ENCODE assay signal across 1 cellular context in the genomic region with DNA sequence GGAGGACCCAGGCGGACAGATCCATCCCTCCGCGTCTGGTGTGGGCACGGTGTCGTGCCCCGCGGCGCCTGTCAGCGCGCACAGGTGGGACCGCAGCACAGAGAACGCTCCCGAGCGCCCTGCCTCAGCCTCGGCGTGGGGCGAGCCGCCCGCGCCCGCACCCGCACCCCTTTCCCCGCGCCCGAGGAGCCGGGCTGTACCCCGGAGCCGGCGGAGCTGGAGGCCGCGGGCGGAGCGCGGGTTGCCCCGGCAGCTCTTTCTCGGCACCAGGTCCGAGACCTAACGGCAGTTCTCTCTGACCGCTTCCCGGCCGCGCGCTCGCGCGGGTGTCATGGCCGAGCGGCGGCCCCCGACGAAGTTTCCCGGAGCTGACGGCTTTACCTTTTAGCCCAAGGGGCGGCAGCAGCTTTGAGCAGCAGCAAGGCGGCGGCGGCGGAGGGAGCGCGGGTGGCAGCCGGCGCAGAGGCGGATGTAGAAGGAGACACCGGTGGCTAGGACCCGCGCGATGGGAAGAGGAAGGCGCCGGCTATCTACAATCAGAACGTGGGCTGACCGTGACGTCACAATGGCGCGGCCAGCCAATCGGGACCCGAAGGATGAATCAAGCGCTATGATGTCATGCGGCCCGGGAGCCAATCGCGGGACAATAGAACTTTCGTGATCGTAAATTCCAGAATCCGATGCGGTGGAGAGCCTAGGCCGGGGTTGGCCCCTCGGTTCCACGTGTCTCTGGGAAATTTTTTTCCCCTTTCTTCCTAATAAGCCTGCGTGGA.
TF ChIP-seq lines count a peak whose summit lies in the region.

A gene with protein sequence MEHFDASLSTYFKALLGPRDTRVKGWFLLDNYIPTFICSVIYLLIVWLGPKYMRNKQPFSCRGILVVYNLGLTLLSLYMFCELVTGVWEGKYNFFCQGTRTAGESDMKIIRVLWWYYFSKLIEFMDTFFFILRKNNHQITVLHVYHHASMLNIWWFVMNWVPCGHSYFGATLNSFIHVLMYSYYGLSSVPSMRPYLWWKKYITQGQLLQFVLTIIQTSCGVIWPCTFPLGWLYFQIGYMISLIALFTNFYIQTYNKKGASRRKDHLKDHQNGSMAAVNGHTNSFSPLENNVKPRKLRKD (minus strand): TSS at position 515 of the 773 bp plus-strand sequence. CDS start 53,251 bp downstream, outside the sequence.

TF ChIP-seq in HepG2, 621 proteins besides CTCF, POLR2A, EP300 and RAD21 (continued from another document and continues in another):
- TF ChIP-seq, protein P1, sequence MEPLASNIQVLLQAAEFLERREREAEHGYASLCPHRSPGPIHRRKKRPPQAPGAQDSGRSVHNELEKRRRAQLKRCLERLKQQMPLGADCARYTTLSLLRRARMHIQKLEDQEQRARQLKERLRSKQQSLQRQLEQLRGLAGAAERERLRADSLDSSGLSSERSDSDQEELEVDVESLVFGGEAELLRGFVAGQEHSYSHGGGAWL (CRISPR knock-in tag; IDR thresholded peaks at IDR 0.05) = peak; percentile 82
- no peak for TF ChIP-seq RAD51 (IDR thresholded peaks at IDR 0.05; ENCODE audit: borderline replicate concordance)
- TF ChIP-seq, protein P2, sequence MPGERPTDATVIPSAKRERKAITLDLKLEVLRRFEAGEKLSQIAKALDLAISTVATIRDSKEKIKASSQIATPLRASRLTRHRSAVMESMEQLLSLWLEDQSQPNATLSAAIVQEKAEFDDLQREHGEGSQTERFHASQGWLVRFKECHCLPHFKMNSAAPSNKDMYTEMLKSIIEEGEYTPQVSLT (CRISPR knock-in tag; IDR thresholded peaks at IDR 0.05; ENCODE audit: borderline replicate concordance, low read depth) = no peak
- TF ChIP-seq, protein P3, sequence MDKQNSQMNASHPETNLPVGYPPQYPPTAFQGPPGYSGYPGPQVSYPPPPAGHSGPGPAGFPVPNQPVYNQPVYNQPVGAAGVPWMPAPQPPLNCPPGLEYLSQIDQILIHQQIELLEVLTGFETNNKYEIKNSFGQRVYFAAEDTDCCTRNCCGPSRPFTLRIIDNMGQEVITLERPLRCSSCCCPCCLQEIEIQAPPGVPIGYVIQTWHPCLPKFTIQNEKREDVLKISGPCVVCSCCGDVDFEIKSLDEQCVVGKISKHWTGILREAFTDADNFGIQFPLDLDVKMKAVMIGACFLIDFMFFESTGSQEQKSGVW (CRISPR knock-in tag; IDR thresholded peaks at IDR 0.05; ENCODE audit: borderline replicate concordance) = no peak
- TF ChIP-seq SPEN (CRISPR knock-in tag; IDR thresholded peaks at IDR 0.05; ENCODE audit: low read depth) = peak; percentile 55; the same call in 1 of the 2 replicates
- no peak for TF ChIP-seq NCOA5 (CRISPR knock-in tag; IDR thresholded peaks at IDR 0.05)
- TF ChIP-seq SAFB2 (CRISPR knock-in tag; IDR thresholded peaks at IDR 0.05; ENCODE audit: borderline replicate concordance, low read depth) = no peak
- peak; percentile 87 for TF ChIP-seq KLF6 (CRISPR knock-in tag; IDR thresholded peaks at IDR 0.05)
- 0 out of 2 replicates have a peak, but pooled peaks have one; percentile 65 for TF ChIP-seq GTF3A (CRISPR knock-in tag; conservative IDR thresholded peaks at IDR 0.05)
- TF ChIP-seq ZSCAN25 (CRISPR knock-in tag; IDR thresholded peaks at IDR 0.05) = no peak
- peak; percentile 100 for TF ChIP-seq ZBTB21 (CRISPR knock-in tag; IDR thresholded peaks at IDR 0.05)
- no peak for TF ChIP-seq SMYD3 (CRISPR knock-in tag; IDR thresholded peaks at IDR 0.05)
- TF ChIP-seq EHMT2 (IDR thresholded peaks at IDR 0.05; ENCODE audit: borderline replicate concordance, low read depth, low read length) = no peak
- TF ChIP-seq, protein P4, sequence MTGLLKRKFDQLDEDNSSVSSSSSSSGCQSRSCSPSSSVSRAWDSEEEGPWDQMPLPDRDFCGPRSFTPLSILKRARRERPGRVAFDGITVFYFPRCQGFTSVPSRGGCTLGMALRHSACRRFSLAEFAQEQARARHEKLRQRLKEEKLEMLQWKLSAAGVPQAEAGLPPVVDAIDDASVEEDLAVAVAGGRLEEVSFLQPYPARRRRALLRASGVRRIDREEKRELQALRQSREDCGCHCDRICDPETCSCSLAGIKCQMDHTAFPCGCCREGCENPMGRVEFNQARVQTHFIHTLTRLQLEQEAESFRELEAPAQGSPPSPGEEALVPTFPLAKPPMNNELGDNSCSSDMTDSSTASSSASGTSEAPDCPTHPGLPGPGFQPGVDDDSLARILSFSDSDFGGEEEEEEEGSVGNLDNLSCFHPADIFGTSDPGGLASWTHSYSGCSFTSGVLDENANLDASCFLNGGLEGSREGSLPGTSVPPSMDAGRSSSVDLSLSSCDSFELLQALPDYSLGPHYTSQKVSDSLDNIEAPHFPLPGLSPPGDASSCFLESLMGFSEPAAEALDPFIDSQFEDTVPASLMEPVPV (CRISPR knock-in tag; IDR thresholded peaks at IDR 0.05) = peak; percentile 26; the same call in 1 of the 2 replicates
- TF ChIP-seq ZNF614 (CRISPR knock-in tag; IDR thresholded peaks at IDR 0.05; ENCODE audit: borderline replicate concordance) = 0 out of 2 replicates have a peak, but pooled peaks have one; percentile 10
- TF ChIP-seq ZNF550 (CRISPR knock-in tag; IDR thresholded peaks at IDR 0.05; ENCODE audit: borderline replicate concordance) = no peak
- 0 out of 2 replicates have a peak, but pooled peaks have one; percentile 27 for TF ChIP-seq KDM4B (CRISPR knock-in tag; IDR thresholded peaks at IDR 0.05)
- TF ChIP-seq HCFC1 (IDR thresholded peaks at IDR 0.05; ENCODE audit: low read depth, low read length) = no peak
- TF ChIP-seq, protein P5, sequence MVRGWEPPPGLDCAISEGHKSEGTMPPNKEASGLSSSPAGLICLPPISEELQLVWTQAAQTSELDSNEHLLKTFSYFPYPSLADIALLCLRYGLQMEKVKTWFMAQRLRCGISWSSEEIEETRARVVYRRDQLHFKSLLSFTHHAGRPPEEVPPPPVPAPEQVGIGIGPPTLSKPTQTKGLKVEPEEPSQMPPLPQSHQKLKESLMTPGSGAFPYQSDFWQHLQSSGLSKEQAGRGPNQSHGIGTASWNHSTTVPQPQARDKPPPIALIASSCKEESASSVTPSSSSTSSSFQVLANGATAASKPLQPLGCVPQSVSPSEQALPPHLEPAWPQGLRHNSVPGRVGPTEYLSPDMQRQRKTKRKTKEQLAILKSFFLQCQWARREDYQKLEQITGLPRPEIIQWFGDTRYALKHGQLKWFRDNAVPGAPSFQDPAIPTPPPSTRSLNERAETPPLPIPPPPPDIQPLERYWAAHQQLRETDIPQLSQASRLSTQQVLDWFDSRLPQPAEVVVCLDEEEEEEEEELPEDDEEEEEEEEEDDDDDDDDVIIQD (CRISPR knock-in tag; IDR thresholded peaks at IDR 0.05; ENCODE audit: low read depth) = peak; percentile 76; the same call in 1 of the 2 replicates
- peak; percentile 32; the same call in 1 of the 2 replicates for TF ChIP-seq BCL6 (CRISPR knock-in tag; IDR thresholded peaks at IDR 0.05)
- TF ChIP-seq, protein P6, sequence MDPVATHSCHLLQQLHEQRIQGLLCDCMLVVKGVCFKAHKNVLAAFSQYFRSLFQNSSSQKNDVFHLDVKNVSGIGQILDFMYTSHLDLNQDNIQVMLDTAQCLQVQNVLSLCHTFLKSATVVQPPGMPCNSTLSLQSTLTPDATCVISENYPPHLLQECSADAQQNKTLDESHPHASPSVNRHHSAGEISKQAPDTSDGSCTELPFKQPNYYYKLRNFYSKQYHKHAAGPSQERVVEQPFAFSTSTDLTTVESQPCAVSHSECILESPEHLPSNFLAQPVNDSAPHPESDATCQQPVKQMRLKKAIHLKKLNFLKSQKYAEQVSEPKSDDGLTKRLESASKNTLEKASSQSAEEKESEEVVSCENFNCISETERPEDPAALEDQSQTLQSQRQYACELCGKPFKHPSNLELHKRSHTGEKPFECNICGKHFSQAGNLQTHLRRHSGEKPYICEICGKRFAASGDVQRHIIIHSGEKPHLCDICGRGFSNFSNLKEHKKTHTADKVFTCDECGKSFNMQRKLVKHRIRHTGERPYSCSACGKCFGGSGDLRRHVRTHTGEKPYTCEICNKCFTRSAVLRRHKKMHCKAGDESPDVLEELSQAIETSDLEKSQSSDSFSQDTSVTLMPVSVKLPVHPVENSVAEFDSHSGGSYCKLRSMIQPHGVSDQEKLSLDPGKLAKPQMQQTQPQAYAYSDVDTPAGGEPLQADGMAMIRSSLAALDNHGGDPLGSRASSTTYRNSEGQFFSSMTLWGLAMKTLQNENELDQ (CRISPR knock-in tag; IDR thresholded peaks at IDR 0.05; ENCODE audit: borderline replicate concordance) = no peak
- TF ChIP-seq KLF13 (CRISPR knock-in tag; IDR thresholded peaks at IDR 0.05) = 0 out of 2 replicates have a peak, but pooled peaks have one; percentile 20
- TF ChIP-seq, protein P7, sequence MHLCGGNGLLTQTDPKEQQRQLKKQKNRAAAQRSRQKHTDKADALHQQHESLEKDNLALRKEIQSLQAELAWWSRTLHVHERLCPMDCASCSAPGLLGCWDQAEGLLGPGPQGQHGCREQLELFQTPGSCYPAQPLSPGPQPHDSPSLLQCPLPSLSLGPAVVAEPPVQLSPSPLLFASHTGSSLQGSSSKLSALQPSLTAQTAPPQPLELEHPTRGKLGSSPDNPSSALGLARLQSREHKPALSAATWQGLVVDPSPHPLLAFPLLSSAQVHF (CRISPR knock-in tag; IDR thresholded peaks at IDR 0.05) = no peak
- TF ChIP-seq, protein P8, sequence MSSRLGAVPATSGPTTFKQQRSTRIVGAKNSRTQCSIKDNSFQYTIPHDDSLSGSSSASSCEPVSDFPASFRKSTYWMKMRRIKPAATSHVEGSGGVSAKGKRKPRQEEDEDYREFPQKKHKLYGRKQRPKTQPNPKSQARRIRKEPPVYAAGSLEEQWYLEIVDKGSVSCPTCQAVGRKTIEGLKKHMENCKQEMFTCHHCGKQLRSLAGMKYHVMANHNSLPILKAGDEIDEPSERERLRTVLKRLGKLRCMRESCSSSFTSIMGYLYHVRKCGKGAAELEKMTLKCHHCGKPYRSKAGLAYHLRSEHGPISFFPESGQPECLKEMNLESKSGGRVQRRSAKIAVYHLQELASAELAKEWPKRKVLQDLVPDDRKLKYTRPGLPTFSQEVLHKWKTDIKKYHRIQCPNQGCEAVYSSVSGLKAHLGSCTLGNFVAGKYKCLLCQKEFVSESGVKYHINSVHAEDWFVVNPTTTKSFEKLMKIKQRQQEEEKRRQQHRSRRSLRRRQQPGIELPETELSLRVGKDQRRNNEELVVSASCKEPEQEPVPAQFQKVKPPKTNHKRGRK (CRISPR knock-in tag; IDR thresholded peaks at IDR 0.05) = no peak
- no peak for TF ChIP-seq FOXP1 (IDR thresholded peaks at IDR 0.05)
- no peak for TF ChIP-seq FOXP1 (CRISPR knock-in tag; IDR thresholded peaks at IDR 0.05)
- TF ChIP-seq HNRNPUL1 (IDR thresholded peaks at IDR 0.05; ENCODE audit: low read depth, low read length) = no peak; the same call in 1 of the 2 replicates
- 0 out of 2 replicates have a peak, but pooled peaks have one; percentile 14 for TF ChIP-seq SP2 (CRISPR knock-in tag; IDR thresholded peaks at IDR 0.05)
- no peak for TF ChIP-seq ZFP36 (IDR thresholded peaks at IDR 0.05; ENCODE audit: borderline replicate concordance, low read depth, low read length, partially characterized antibody)
- TF ChIP-seq SCMH1 (CRISPR knock-in tag; IDR thresholded peaks at IDR 0.05; ENCODE audit: borderline replicate concordance) = no peak
- TF ChIP-seq KAT2B (IDR thresholded peaks at IDR 0.05; ENCODE audit: borderline replicate concordance, low read depth, low read length) = no peak
- no peak for TF ChIP-seq JDP2 (CRISPR knock-in tag; IDR thresholded peaks at IDR 0.05; ENCODE audit: borderline replicate concordance)
- no peak; the same call in 1 of the 2 replicates for TF ChIP-seq CHCHD3 (CRISPR knock-in tag; IDR thresholded peaks at IDR 0.05)
- no peak for TF ChIP-seq ZNF530 (CRISPR knock-in tag; IDR thresholded peaks at IDR 0.05; ENCODE audit: low read depth)
- no peak for TF ChIP-seq MATR3 (CRISPR knock-in tag; IDR thresholded peaks at IDR 0.05)
- no peak; the same call in 1 of the 2 replicates for TF ChIP-seq MTF2 (CRISPR knock-in tag; IDR thresholded peaks at IDR 0.05; ENCODE audit: borderline replicate concordance)
- no peak for TF ChIP-seq ZNF567 (CRISPR knock-in tag; IDR thresholded peaks at IDR 0.05; ENCODE audit: borderline replicate concordance)
- 0 out of 2 replicates have a peak, but pooled peaks have one; percentile 71 for TF ChIP-seq SALL2 (CRISPR knock-in tag; IDR thresholded peaks at IDR 0.05)
- no peak; the same call in none of the 2 replicates for TF ChIP-seq KDM5B (CRISPR knock-in tag; IDR thresholded peaks at IDR 0.05; ENCODE audit: borderline replicate concordance)
- no peak for TF ChIP-seq ZFP62 (CRISPR knock-in tag; IDR thresholded peaks at IDR 0.05)
- TF ChIP-seq KLF15 (CRISPR knock-in tag; IDR thresholded peaks at IDR 0.05; ENCODE audit: borderline replicate concordance) = no peak
- TF ChIP-seq ZNF234 (CRISPR knock-in tag; conservative IDR thresholded peaks at IDR 0.05) = no peak
- TF ChIP-seq, protein P9, sequence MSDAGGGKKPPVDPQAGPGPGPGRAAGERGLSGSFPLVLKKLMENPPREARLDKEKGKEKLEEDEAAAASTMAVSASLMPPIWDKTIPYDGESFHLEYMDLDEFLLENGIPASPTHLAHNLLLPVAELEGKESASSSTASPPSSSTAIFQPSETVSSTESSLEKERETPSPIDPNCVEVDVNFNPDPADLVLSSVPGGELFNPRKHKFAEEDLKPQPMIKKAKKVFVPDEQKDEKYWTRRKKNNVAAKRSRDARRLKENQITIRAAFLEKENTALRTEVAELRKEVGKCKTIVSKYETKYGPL (CRISPR knock-in tag; IDR thresholded peaks at IDR 0.05) = no peak
- peak; percentile 68; the same call in 1 of the 2 replicates for TF ChIP-seq CCDC6 (CRISPR knock-in tag; IDR thresholded peaks at IDR 0.05)
- TF ChIP-seq ZNF232 (CRISPR knock-in tag; IDR thresholded peaks at IDR 0.05; ENCODE audit: borderline replicate concordance) = peak; percentile 78; the same call in 1 of the 2 replicates
- TF ChIP-seq, protein P10, sequence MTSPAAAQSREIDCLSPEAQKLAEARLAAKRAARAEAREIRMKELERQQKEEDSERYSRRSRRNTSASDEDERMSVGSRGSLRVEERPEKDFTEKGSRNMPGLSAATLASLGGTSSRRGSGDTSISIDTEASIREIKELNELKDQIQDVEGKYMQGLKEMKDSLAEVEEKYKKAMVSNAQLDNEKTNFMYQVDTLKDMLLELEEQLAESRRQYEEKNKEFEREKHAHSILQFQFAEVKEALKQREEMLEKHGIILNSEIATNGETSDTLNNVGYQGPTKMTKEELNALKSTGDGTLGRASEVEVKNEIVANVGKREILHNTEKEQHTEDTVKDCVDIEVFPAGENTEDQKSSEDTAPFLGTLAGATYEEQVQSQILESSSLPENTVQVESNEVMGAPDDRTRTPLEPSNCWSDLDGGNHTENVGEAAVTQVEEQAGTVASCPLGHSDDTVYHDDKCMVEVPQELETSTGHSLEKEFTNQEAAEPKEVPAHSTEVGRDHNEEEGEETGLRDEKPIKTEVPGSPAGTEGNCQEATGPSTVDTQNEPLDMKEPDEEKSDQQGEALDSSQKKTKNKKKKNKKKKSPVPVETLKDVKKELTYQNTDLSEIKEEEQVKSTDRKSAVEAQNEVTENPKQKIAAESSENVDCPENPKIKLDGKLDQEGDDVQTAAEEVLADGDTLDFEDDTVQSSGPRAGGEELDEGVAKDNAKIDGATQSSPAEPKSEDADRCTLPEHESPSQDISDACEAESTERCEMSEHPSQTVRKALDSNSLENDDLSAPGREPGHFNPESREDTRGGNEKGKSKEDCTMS (CRISPR knock-in tag; conservative IDR thresholded peaks at IDR 0.05) = no peak
- TF ChIP-seq ZNF552 (CRISPR knock-in tag; IDR thresholded peaks at IDR 0.05; ENCODE audit: borderline replicate concordance) = no peak; the same call in 1 of the 2 replicates
- no peak for TF ChIP-seq ZBTB8A (CRISPR knock-in tag; IDR thresholded peaks at IDR 0.05; ENCODE audit: borderline replicate concordance, low read depth)
